24 cellular contexts compared by ENCODE assay signal in genomic region chr11:67197606-67198005, GRCh38.
DNase-seq lines count a peak whose midpoint lies in the region; ATAC-seq, FAIRE-seq and TF ChIP-seq lines count a peak whose summit lies in the region.
"Had no signal": no experiment of that assay in that cellular context is flagged by ENCODE, and none has a peak within 500 bp of the region (broad histone marks: within the 10 kb centered on the region; RNA-seq: fewer than 3 reads in every experiment).

No MANE protein-coding gene starts in this region.

- H3K27me3 Mint-ChIP-seq in MCF 10A (ENCODE audit: insufficient read depth, unreplicated experiment), result no peaks in the 10 kb centered on the region
- H3K27me3 Mint-ChIP-seq: CD4-positive, CD25-positive, alpha-beta regulatory T cell had no signal

- H3K79me1 ChIP-seq in IMR-90 (ENCODE audit: low read depth in 1 of 2, low read length in 2 of 2), result peaks cover 3 to 15% of the 10 kb centered on the region in 2 experiments; a peak in 3 of 4 replicates

- H3K36me3 Mint-ChIP-seq in stimulated activated effector memory CD8-positive, alpha-beta T cell treated with anti-CD3 and anti-CD28 coated beads, Interleukin-12 subunit alpha, Interleukin-12 subunit beta, amount 100 ng/mL, for 72 hours, result peaks cover 84% of the 10 kb centered on the region
- H3K36me3 Mint-ChIP-seq in MCF 10A (ENCODE audit: insufficient read depth, unreplicated experiment), result peaks cover 63% of the 10 kb centered on the region

- no peak for FAIRE-seq in GM19239 (lab: Jason Lieb, UNC)
- FAIRE-seq: GM12892 had no signal

- H3K27me3 ChIP-seq in cardiac muscle cell, result no peaks in the 10 kb centered on the region
- no peaks in the 10 kb centered on the region for H3K27me3 ChIP-seq in heart left ventricle
- H3K27me3 ChIP-seq in IMR-90 (ENCODE audit: control insufficient read depth, insufficient read depth, low read length), result no peaks in the 10 kb centered on the region
- H3K27me3 ChIP-seq in iPS-18a (ENCODE audit: control insufficient read depth, insufficient read depth, low read length), result no peaks in the 10 kb centered on the region
- H3K27me3 ChIP-seq: MG63 had no signal

- no peak for TF ChIP-seq RAD21 in IMR-90 (IDR thresholded peaks at IDR 0.05; ENCODE audit: low read length)

- BruUV-seq in IMR-90 (replicated peaks; lab: Mats Ljungman, UMichigan), result no TSS peak
- no TSS peak for BruUV-seq in MCF 10A (replicated peaks; lab: Mats Ljungman, UMichigan)

- no peak overlapping the region for H3K9ac ChIP-seq in IMR-90 (ENCODE audit: low read depth, low read length)
- H3K9ac ChIP-seq in iPS-18a (ENCODE audit: low read length), result peak overlapping the region; percentile 39

- ATAC-seq in heart left ventricle (no peak), IMR-90 (ENCODE audit: low read depth) (peak; percentile 43), HG03354 (IDR thresholded peaks at IDR 0.05; ENCODE audit: poor library complexity, severe bottlenecking, unreplicated experiment) (no peak)
- ATAC-seq in stimulated activated effector memory CD8-positive, alpha-beta T cell treated with anti-CD3 and anti-CD28 coated beads, Interleukin-12 subunit alpha, Interleukin-12 subunit beta, amount 100 ng/mL, for 72 hours, result no peak
- ATAC-seq: Panc1 had no signal

- dilution Hi-C loops in IMR-90 (cut with HindIII; ENCODE audit: low sequenced_read_pairs, unreplicated experiment), result no loop called here

- POLR2A ChIA-PET in IMR-90 (lab: Charles Lee; ENCODE audit: unreplicated experiment), result no interaction called here
- POLR2A ChIA-PET in MCF 10A (lab: Yijun Ruan, JAX), result interaction anchor here (0.6 to 2.6 kb wide), 2 partner anchors 11 to 79 kb away, joined by 3 to 6 read pairs; no protein-coding TSS in a partner anchor

- peak overlapping the region; percentile 17 for H3K27ac ChIP-seq in cardiac muscle cell
- H3K27ac ChIP-seq in heart left ventricle, result no peak overlapping the region
- no peak overlapping the region for H3K27ac ChIP-seq in IMR-90 (ENCODE audit: insufficient read depth, low read length)
- H3K27ac ChIP-seq in iPS-18a (ENCODE audit: low read length), result peak overlapping the region; percentile 55
- H3K27ac ChIP-seq: RWPE1 had no signal

- H2BK120ac ChIP-seq in IMR-90 (ENCODE audit: low read depth, low read length), result no peak overlapping the region

- H3K23ac ChIP-seq in IMR-90 (ENCODE audit: low read depth, low read length), result no peak overlapping the region

- no peaks in the 10 kb centered on the region for H3K9me3 ChIP-seq in cardiac muscle cell (ENCODE audit: low read depth)
- no peaks in the 10 kb centered on the region for H3K9me3 ChIP-seq in heart left ventricle
- H3K9me3 ChIP-seq in IMR-90 (ENCODE audit: control insufficient read depth, insufficient read depth, low read length), result no peaks in the 10 kb centered on the region
- no peaks in the 10 kb centered on the region for H3K9me3 ChIP-seq in iPS-18a (ENCODE audit: control insufficient read depth, low read depth, low read length)
- H3K9me3 ChIP-seq: MG63 had no signal

- H2AK5ac ChIP-seq in IMR-90 (ENCODE audit: low read depth, low read length), result no peak overlapping the region

- intact Hi-C loops in heart left ventricle (cut with DNase I) (no loop called here), IMR-90 (cut with micrococcal nuclease) (no loop called here), MCF 10A (cut with micrococcal nuclease) (no loop called here)

- H4K8ac ChIP-seq in IMR-90 (ENCODE audit: low read depth in 2 of 2, low read length in 2 of 2), result no peak overlapping the region

- no peak overlapping the region for H2AFZ ChIP-seq in IMR-90 (replicated peaks; ENCODE audit: low read length, poor library complexity)

- no peak overlapping the region for H4K91ac ChIP-seq in IMR-90 (ENCODE audit: insufficient read depth, low read depth, low read length)

- H3K27ac Mint-ChIP-seq in stimulated activated effector memory CD8-positive, alpha-beta T cell treated with anti-CD3 and anti-CD28 coated beads, Interleukin-12 subunit alpha, Interleukin-12 subunit beta, amount 100 ng/mL, for 72 hours, result peak overlapping the region; percentile 45
- H3K27ac Mint-ChIP-seq in MCF 10A (ENCODE audit: low read depth, unreplicated experiment), result no peak overlapping the region

- no peak overlapping the region for H2BK20ac ChIP-seq in IMR-90 (ENCODE audit: low read depth, low read length)

- peaks cover 10% of the 10 kb centered on the region; the same call in 1 of the 2 replicates for H3K9me1 ChIP-seq in IMR-90 (ENCODE audit: insufficient read depth, low read length)

- H3K4me3 Mint-ChIP-seq in stimulated activated effector memory CD8-positive, alpha-beta T cell treated with anti-CD3 and anti-CD28 coated beads, Interleukin-12 subunit alpha, Interleukin-12 subunit beta, amount 100 ng/mL, for 72 hours, result no peak overlapping the region
- H3K4me3 Mint-ChIP-seq in MCF 10A (ENCODE audit: unreplicated experiment), result no peak overlapping the region
- H3K4me3 Mint-ChIP-seq: CD4-positive, CD25-positive, alpha-beta regulatory T cell had no signal

- no peaks in the 10 kb centered on the region for H3K9me3 Mint-ChIP-seq in stimulated activated effector memory CD8-positive, alpha-beta T cell treated with anti-CD3 and anti-CD28 coated beads, Interleukin-12 subunit alpha, Interleukin-12 subunit beta, amount 100 ng/mL, for 72 hours
- no peaks in the 10 kb centered on the region for H3K9me3 Mint-ChIP-seq in MCF 10A (ENCODE audit: unreplicated experiment)
- H3K9me3 Mint-ChIP-seq: CD4-positive, CD25-positive, alpha-beta regulatory T cell had no signal

- WGBS in heart left ventricle, 4 donors, result 83 to 92% (median 87%) methylated on average over 1 of the region's 1 CpG
- no CpG with 5 or more reads among the region's 1 CpG for WGBS in IMR-90 (ENCODE audit: extremely low coverage in 2 of 2, insufficient read length in 1 of 2), 2 experiments

- no peak overlapping the region for H4K5ac ChIP-seq in IMR-90 (ENCODE audit: low read depth, low read length)

- peaks cover 6% of the 10 kb centered on the region for H3K4me1 Mint-ChIP-seq in stimulated activated effector memory CD8-positive, alpha-beta T cell treated with anti-CD3 and anti-CD28 coated beads, Interleukin-12 subunit alpha, Interleukin-12 subunit beta, amount 100 ng/mL, for 72 hours
- H3K4me1 Mint-ChIP-seq in MCF 10A (ENCODE audit: insufficient read depth, unreplicated experiment), result peaks cover 5% of the 10 kb centered on the region

- no peak overlapping the region for H2AK9ac ChIP-seq in IMR-90 (replicated peaks; ENCODE audit: low read depth, low read length, poor library complexity)

- peaks cover 5% of the 10 kb centered on the region; the same call in 1 of the 2 replicates for H4K20me1 ChIP-seq in IMR-90 (ENCODE audit: insufficient read depth, low read length)

- H3K4me3 ChIP-seq in cardiac muscle cell (no peak overlapping the region), heart left ventricle (no peak overlapping the region), IMR-90 (ENCODE audit: insufficient read depth, low read depth, low read length) (no peak overlapping the region), iPS-18a (ENCODE audit: low read length) (peak overlapping the region; percentile 39)
- H3K4me3 ChIP-seq: MG63 had no signal

- H2BK15ac ChIP-seq in IMR-90 (ENCODE audit: low read depth, low read length), result no peak overlapping the region

- TF ChIP-seq CTCF in cardiac muscle cell (IDR thresholded peaks at IDR 0.05; ENCODE audit: low read depth, low read length) (no peak), heart left ventricle (IDR thresholded peaks at IDR 0.05) (no peak), IMR-90 (conservative IDR thresholded peaks at IDR 0.05; ENCODE audit: low read depth, low read length) (no peak), MCF 10A (IDR thresholded peaks at IDR 0.05; ENCODE audit: unreplicated experiment) (no peak)

- H3K36me3 ChIP-seq in cardiac muscle cell, result peaks cover 21% of the 10 kb centered on the region
- peaks cover 0 to 85% (median 62%) of the 10 kb centered on the region in 9 donors for H3K36me3 ChIP-seq in heart left ventricle
- H3K36me3 ChIP-seq in IMR-90 (ENCODE audit: control insufficient read depth, insufficient read depth, low read length), result peaks cover 20% of the 10 kb centered on the region
- peaks cover 10% of the 10 kb centered on the region for H3K36me3 ChIP-seq in iPS-18a (ENCODE audit: control insufficient read depth, low read depth, low read length)

- no peak overlapping the region for H3K4ac ChIP-seq in IMR-90 (ENCODE audit: low read depth, low read length)

- H3K4me1 ChIP-seq in cardiac muscle cell (ENCODE audit: low read depth) (no peaks in the 10 kb centered on the region), heart left ventricle (peaks cover 0 to 17% (median 0%) of the 10 kb centered on the region in 12 donors), IMR-90 (ENCODE audit: control insufficient read depth, insufficient read depth, low read length) (no peaks in the 10 kb centered on the region; the same call in none of the 2 replicates), iPS-18a (ENCODE audit: control insufficient read depth, low read depth, low read length) (peaks cover 16% of the 10 kb centered on the region)

- CTCF ChIA-PET in IMR-90 (lab: Yijun Ruan, JAX), result interaction anchor here (1.6 kb wide), 1 partner anchor 11 kb away, joined by 7 read pairs; no protein-coding TSS in a partner anchor
- CTCF ChIA-PET in MCF 10A (lab: Yijun Ruan, JAX), result interaction anchor here (0.9 to 1.3 kb wide), 3 partner anchors 11 to 144 kb away, joined by 3 read pairs; no protein-coding TSS in a partner anchor

- H3K4me2 ChIP-seq in IMR-90 (ENCODE audit: low read depth, low read length), result no peak overlapping the region

- DNase-seq in cardiac muscle cell (ENCODE audit: low read depth in 1 of 2, low spot score in 1 of 2) (no peak), heart left ventricle (no peak), IMR-90 (no peak), MCF 10A (ENCODE audit: unreplicated experiment) (no peak), GM19239 (ENCODE audit: insufficient read length, low spot score) (no peak)
- no peak for DNase-seq in stimulated activated effector memory CD8-positive, alpha-beta T cell treated with anti-CD3 and anti-CD28 coated beads, Interleukin-12 subunit alpha, Interleukin-12 subunit beta, amount 100 ng/mL, for 72 hours (ENCODE audit: low spot score in 2 of 2)
- DNase-seq: 8988T; CD4-positive, CD25-positive, alpha-beta regulatory T cell; DMS153; DND-41; HCEC 1CT; KBM-7; MG63; NCI-H1417; NCI-H1694 treated with DMSO at 0.1 percent for 48 hours; NCI-H2081; NCI-H2227 treated with DMSO at 0.1 percent for 48 hours; NCI-H526 treated with DMSO at 0.1 percent for 48 hours; SHP77 had no signal

- no peak overlapping the region for H3K18ac ChIP-seq in IMR-90 (ENCODE audit: low read depth, low read length)

- no peak overlapping the region for H3K56ac ChIP-seq in IMR-90 (ENCODE audit: extremely low read depth, insufficient read depth, low read length)

- in situ Hi-C loops in IMR-90 (cut with MboI; ENCODE audit: low sequenced_read_pairs), result no loop called here

- TF ChIP-seq POLR2A in heart left ventricle (IDR thresholded peaks at IDR 0.05) (no peak), IMR-90 (IDR thresholded peaks at IDR 0.05; ENCODE audit: low read depth, low read length) (no peak)

- no peak overlapping the region for H2BK5ac ChIP-seq in IMR-90 (ENCODE audit: low read depth, low read length, poor library complexity, severe bottlenecking)

- H3K14ac ChIP-seq in IMR-90 (replicated peaks; ENCODE audit: low read depth, low read length), result no peak overlapping the region

TF ChIP-seq in IMR-90, 13 proteins besides CTCF, POLR2A, EP300 and RAD21 (continues in another document):
- TF ChIP-seq RFX5 (IDR thresholded peaks at IDR 0.05; ENCODE audit: low read depth, low read length), result no peak

Comparison
In these comparisons a context has a peak if more than half of its experiments do, and no peak if none do; other contexts are left out.
1. H3K27ac ChIP-seq: peak in cardiac muscle cell (single experiment) and iPS-18a (single experiment); none in heart left ventricle (0 of 12) and IMR-90 (single experiment).